24 cellular contexts compared by ENCODE assay signal in the genomic region with DNA sequence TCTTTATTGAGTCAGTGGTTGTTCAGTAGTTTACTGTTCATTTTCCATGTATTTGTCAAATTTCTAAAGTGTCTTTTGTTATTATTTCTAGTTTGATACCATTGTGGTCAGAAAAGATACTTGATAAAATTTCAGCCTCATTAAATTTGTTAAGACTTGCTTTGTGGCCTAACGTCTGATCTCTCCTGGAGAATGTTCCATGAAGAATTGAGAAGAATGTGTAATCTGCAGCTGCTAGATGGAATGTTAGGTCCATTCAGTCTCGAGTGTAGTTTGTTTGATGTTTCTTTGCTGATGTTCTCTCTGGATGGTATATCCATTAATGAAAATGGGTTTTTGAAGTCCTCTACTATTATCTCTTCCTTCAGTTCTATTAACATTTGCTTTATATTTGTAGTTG.
"Had no signal": no experiment of that assay in that cellular context is flagged by ENCODE, and none has a peak within 500 bp of the region (broad histone marks: within the 10 kb centered on the region; RNA-seq: fewer than 3 reads in every experiment).

No MANE protein-coding gene starts in this region.

- DNase-seq: stimulated activated CD4-positive, alpha-beta T cell treated with anti-CD3 and anti-CD28 coated beads, Interleukin-2, amount 100 ng/mL, for 48 hours; stimulated activated CD4-positive, alpha-beta T cell treated with anti-CD3 and anti-CD28 coated beads, Interleukin-4, amount 100 ng/mL, for 1 hour; stimulated activated CD4-positive, alpha-beta T cell treated with anti-CD3 and anti-CD28 coated beads, Interleukin-4, amount 100 ng/mL, for 24 hours; stimulated activated CD4-positive, alpha-beta T cell treated with anti-CD3 and anti-CD28 coated beads, Interleukin-4, amount 100 ng/mL, for 4 hours; stimulated activated CD8-positive, alpha-beta memory T cell treated with anti-CD3 and anti-CD28 coated beads, Interleukin-4, amount 100 ng/mL, for 48 hours; stimulated activated naive B cell treated with anti-CD40 and anti-IgM and Interleukin-4, amounts not matched to agents 10 μg/mL and 1 μg/mL and 100 μg/mL, for 72 hours; stimulated activated naive CD4-positive, alpha-beta T cell; stimulated activated naive CD4-positive, alpha-beta T cell treated with Interleukin-2 at 50 U/mL for 16 hours; stimulated activated naive CD8-positive, alpha-beta T cell treated with anti-CD3 and anti-CD28 coated beads, Interleukin-15, amount 100 ng/mL, for 72 hours; stimulated activated naive CD8-positive, alpha-beta T cell treated with anti-CD3 and anti-CD28 coated beads, Interleukin-15, Interleukin-2, amounts not matched to agents 100 U/mL and 50 U/mL, for 24 hours; stomach; substantia nigra; testis; thyroid gland; tibial artery; transverse colon; trophoblast cell; upper lobe of left lung; upper lobe of right lung; uterus had no signal

- H3K27ac ChIP-seq: stomach, suprapubic skin, testis, thoracic aorta, thyroid gland, tibial artery, tibial nerve, transverse colon, upper lobe of left lung, upper lobe of right lung, uterus, vagina had no signal

- H3K27me3 ChIP-seq: stomach, suprapubic skin, testis, thyroid gland, tibial artery, tibial nerve, transverse colon, upper lobe of left lung, upper lobe of right lung, uterus, vagina had no signal

- H3K4me3 ChIP-seq: stomach, suprapubic skin, testis, thoracic aorta, thyroid gland, tibial artery, tibial nerve, transverse colon, upper lobe of left lung, upper lobe of right lung, uterus, vagina had no signal

- H3K4me1 ChIP-seq: stomach, suprapubic skin, testis, thyroid gland, tibial artery, tibial nerve, transverse colon, upper lobe of left lung, upper lobe of right lung, uterus, vagina had no signal

- H3K36me3 ChIP-seq: stomach, suprapubic skin, thoracic aorta, thyroid gland, tibial artery, tibial nerve, transverse colon, upper lobe of left lung, upper lobe of right lung, uterus, vagina had no signal

- H3K9me3 ChIP-seq: suprapubic skin, testis, thoracic aorta, thyroid gland, tibial artery, tibial nerve, transverse colon, upper lobe of left lung, upper lobe of right lung, uterus, vagina had no signal
